In the genomic region with DNA sequence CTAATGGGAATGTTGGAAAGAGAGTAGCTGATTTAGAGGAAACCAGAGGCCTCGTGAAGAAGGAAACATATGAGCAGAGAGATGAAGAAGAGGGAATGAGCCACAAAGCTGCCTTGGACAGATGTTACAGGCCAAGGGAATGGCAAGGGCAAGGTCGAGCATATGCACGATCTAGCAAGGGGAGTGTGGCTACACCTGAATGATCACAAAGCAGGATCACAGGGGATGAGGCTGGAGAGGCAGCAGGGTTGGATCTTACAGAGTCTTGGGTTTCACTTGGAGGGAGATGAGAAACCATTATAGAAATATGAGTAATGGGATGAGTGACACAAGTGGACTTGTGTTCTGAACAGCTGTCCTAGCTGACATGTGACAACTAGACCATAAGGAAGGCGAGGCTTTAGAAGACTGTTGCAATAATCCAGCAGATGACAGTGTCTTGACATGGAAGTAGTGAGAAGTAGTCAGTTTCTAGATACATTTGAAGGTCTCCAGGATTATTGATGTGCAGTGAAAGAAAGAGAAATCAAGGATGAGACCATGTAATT, we compare ENCODE assay signal across 13 cellular contexts.
"Had no signal": no experiment of that assay in that cellular context is flagged by ENCODE, and none has a peak within 500 bp of the region (broad histone marks: within the 10 kb centered on the region; RNA-seq: fewer than 3 reads in every experiment).

No MANE protein-coding gene starts in this region.

- H3K27ac ChIP-seq: coronary artery, neutrophil, parathyroid adenoma, thyroid gland had no signal

- H3K27me3 ChIP-seq: neutrophil, thyroid gland had no signal

- H2AFZ ChIP-seq: parathyroid adenoma had no signal

- DNase-seq: activated CD4-positive, alpha-beta T cell treated with anti-CD3 and anti-CD28 coated beads, Interleukin-2, amount 10 ng/mL, durations not matched to agents 7 days and 5 days; activated CD8-positive, alpha-beta memory T cell treated with anti-CD3 and anti-CD28 coated beads, Interleukin-2, amount 50 U/mL, for 48 hours; activated naive CD8-positive, alpha-beta T cell treated with anti-CD3 and anti-CD28 coated beads for 36 hours; foreskin melanocyte; head of caudate nucleus; immature natural killer cell; naive thymus-derived CD8-positive, alpha-beta T cell; thyroid gland had no signal

- H3K79me2 ChIP-seq: parathyroid adenoma had no signal

- H3K36me3 ChIP-seq: neutrophil, thyroid gland had no signal

- H3K9ac ChIP-seq: parathyroid adenoma had no signal

- H3K9me3 ChIP-seq: neutrophil, thyroid gland had no signal

- H3K4me3 ChIP-seq: coronary artery, lung, thyroid gland had no signal

- H3K4me1 ChIP-seq: parathyroid adenoma, thyroid gland had no signal

- ATAC-seq: naive thymus-derived CD8-positive, alpha-beta T cell; stimulated activated effector memory CD8-positive, alpha-beta T cell treated with anti-CD3 and anti-CD28 coated beads, Interleukin-12 subunit alpha, Interleukin-12 subunit beta, amount 100 ng/mL, for 72 hours had no signal
